Comparison of ENCODE assay signal across 34 cellular contexts in the genomic region with DNA sequence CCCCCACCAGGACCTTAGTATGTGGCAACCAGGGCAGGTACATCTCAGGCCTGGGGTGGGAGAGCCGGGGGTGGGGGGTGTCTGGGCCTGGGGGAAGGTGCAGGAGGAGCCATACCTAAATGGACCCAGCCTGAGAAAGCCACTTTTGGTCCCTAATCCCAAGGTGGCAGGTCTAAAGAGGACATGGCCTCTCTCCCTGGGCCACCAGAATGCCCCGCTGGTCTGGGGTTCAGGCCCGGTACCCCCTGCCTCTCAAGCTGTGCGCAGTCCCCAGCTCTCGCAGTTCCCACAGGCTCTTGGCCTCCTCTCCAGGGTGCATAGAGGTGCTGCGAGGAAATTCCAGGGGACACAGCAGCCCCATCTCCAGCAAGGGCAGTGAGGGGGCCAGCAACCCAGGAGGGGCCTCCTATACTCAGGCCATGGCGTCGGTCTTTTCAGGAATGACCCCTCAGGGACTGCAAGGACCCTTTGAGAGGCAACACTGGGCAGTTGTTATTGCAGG. TPM values are rescaled to one million over a fixed set of nuclear protein-coding genes. Genes with fewer than 3 reads are reported as not detected.
"Had no signal": no experiment of that assay in that cellular context is flagged by ENCODE, and none has a peak within 500 bp of the region (broad histone marks: within the 10 kb centered on the region; RNA-seq: fewer than 3 reads in every experiment).

No MANE protein-coding gene starts in this region.

- H3K36me3 Mint-ChIP-seq: memory B cell; natural killer cell treated with Interleukin-12 subunit alpha and Interleukin-12 subunit beta and Interleukin-15 and Interleukin-18, amount 100 ng/mL, for 72 hours; stimulated activated effector memory CD8-positive, alpha-beta T cell treated with anti-CD3 and anti-CD28 coated beads, Interleukin-12 subunit alpha, Interleukin-12 subunit beta, amount 100 ng/mL, for 72 hours; type B pancreatic cell had no signal

- ATAC-seq: mucosa of descending colon; naive thymus-derived CD4-positive, alpha-beta T cell; natural killer cell treated with Interleukin-12 subunit alpha and Interleukin-12 subunit beta and Interleukin-15 and Interleukin-18, amount 100 ng/mL, for 72 hours; right cardiac atrium; stimulated activated effector memory CD8-positive, alpha-beta T cell treated with anti-CD3 and anti-CD28 coated beads, Interleukin-12 subunit alpha, Interleukin-12 subunit beta, amount 100 ng/mL, for 72 hours had no signal

- H3K4me1 ChIP-seq: prostate gland, uterus had no signal

- H3K27ac Mint-ChIP-seq: immature natural killer cell; memory B cell; naive thymus-derived CD4-positive, alpha-beta T cell; natural killer cell treated with Interleukin-12 subunit alpha and Interleukin-12 subunit beta and Interleukin-15 and Interleukin-18, amount 100 ng/mL, for 72 hours; stimulated activated effector memory CD8-positive, alpha-beta T cell treated with anti-CD3 and anti-CD28 coated beads, Interleukin-12 subunit alpha, Interleukin-12 subunit beta, amount 100 ng/mL, for 72 hours; stimulated activated naive CD8-positive, alpha-beta T cell treated with anti-CD3 and anti-CD28 coated beads, Interleukin-15, Interleukin-2, amounts not matched to agents 100 ng/mL and 50 ng/mL, for 24 hours; type B pancreatic cell had no signal

- H3K9me3 ChIP-seq: left ventricle myocardium inferior, mucosa of descending colon, ovary, prostate gland, sigmoid colon, spleen, suprapubic skin, thoracic aorta, tibial nerve, uterus had no signal

- H3K4me3 ChIP-seq: left ventricle myocardium inferior, mucosa of descending colon, ovary, prostate gland, sigmoid colon, spleen, suprapubic skin, thoracic aorta, tibial nerve, uterus had no signal

- H3K36me3 ChIP-seq: left ventricle myocardium inferior, ovary, prostate gland, sigmoid colon, spleen, suprapubic skin, thoracic aorta, tibial nerve, uterus had no signal

- DNase-seq: hypothalamus; immature natural killer cell; left ventricle myocardium inferior; midbrain; mucosa of descending colon; naive thymus-derived CD4-positive, alpha-beta T cell; nucleus accumbens; ovary; retina; right cardiac atrium; sigmoid colon; small intestine; spleen; stimulated activated CD4-positive, alpha-beta T cell treated with anti-CD3 and anti-CD28 coated beads, Interleukin-4, amount 100 ng/mL, for 24 hours; stimulated activated naive CD4-positive, alpha-beta T cell; uterus had no signal

- H3K4me3 Mint-ChIP-seq: immature natural killer cell; memory B cell; natural killer cell treated with Interleukin-12 subunit alpha and Interleukin-12 subunit beta and Interleukin-15 and Interleukin-18, amount 100 ng/mL, for 72 hours; stimulated activated effector memory CD8-positive, alpha-beta T cell treated with anti-CD3 and anti-CD28 coated beads, Interleukin-12 subunit alpha, Interleukin-12 subunit beta, amount 100 ng/mL, for 72 hours; stimulated activated naive CD8-positive, alpha-beta T cell treated with anti-CD3 and anti-CD28 coated beads, Interleukin-15, Interleukin-2, amounts not matched to agents 100 ng/mL and 50 ng/mL, for 24 hours; type B pancreatic cell had no signal

- H3K27me3 ChIP-seq: ovary had no signal

- H3K9me3 Mint-ChIP-seq: immature natural killer cell; memory B cell; natural killer cell treated with Interleukin-12 subunit alpha and Interleukin-12 subunit beta and Interleukin-15 and Interleukin-18, amount 100 ng/mL, for 72 hours; stimulated activated effector memory CD8-positive, alpha-beta T cell treated with anti-CD3 and anti-CD28 coated beads, Interleukin-12 subunit alpha, Interleukin-12 subunit beta, amount 100 ng/mL, for 72 hours; stimulated activated naive CD8-positive, alpha-beta T cell treated with anti-CD3 and anti-CD28 coated beads, Interleukin-15, Interleukin-2, amounts not matched to agents 100 ng/mL and 50 ng/mL, for 24 hours; type B pancreatic cell had no signal

- H3K27ac ChIP-seq: left ventricle myocardium inferior, ovary, prostate gland, sigmoid colon, spleen, suprapubic skin, thoracic aorta, tibial nerve, uterus had no signal

- FAIRE-seq: islet of Langerhans, small intestine had no signal

RNA-seq across cellular contexts. Expression of gene AVP, which starts 1.1 kb away (rescaled TPM):
- total RNA-seq: kidney epithelial cell; lower leg skin; lung microvascular endothelial cell; mucosa of descending colon; myocyte; natural killer cell treated with Interleukin-12 subunit alpha and Interleukin-12 subunit beta and Interleukin-15 and Interleukin-18, amount 100 ng/mL, for 72 hours; ovary; right cardiac atrium; sigmoid colon; suprapubic skin; thoracic aorta; tibial nerve; ureter; uterus had no signal
- polyA plus RNA-seq: immature natural killer cell; naive thymus-derived CD4-positive, alpha-beta T cell; neural cell; ovary; right cardiac atrium; sigmoid colon; spleen had no signal

RNA-seq across cellular contexts. Expression of gene OXT, which starts 14.2 kb away (rescaled TPM):
- total RNA-seq: kidney epithelial cell; left ventricle myocardium inferior; lower leg skin; lung microvascular endothelial cell; myocyte; natural killer cell treated with Interleukin-12 subunit alpha and Interleukin-12 subunit beta and Interleukin-15 and Interleukin-18, amount 100 ng/mL, for 72 hours; sigmoid colon; spleen; thoracic aorta; ureter had no signal
- polyA plus RNA-seq: neural cell, right cardiac atrium had no signal

RNA-seq across cellular contexts. Expression of gene GNRH2, which starts 42.2 kb away (rescaled TPM):
- total RNA-seq: kidney epithelial cell, left ventricle myocardium inferior, lower leg skin, lung microvascular endothelial cell, mesenteric fat pad, myocyte, prostate gland, subcutaneous adipose tissue, thoracic aorta had no signal
- polyA plus RNA-seq: immature natural killer cell; naive thymus-derived CD4-positive, alpha-beta T cell; spleen had no signal
